Comparison of ENCODE assay signal across 1 cellular context in the genomic region with DNA sequence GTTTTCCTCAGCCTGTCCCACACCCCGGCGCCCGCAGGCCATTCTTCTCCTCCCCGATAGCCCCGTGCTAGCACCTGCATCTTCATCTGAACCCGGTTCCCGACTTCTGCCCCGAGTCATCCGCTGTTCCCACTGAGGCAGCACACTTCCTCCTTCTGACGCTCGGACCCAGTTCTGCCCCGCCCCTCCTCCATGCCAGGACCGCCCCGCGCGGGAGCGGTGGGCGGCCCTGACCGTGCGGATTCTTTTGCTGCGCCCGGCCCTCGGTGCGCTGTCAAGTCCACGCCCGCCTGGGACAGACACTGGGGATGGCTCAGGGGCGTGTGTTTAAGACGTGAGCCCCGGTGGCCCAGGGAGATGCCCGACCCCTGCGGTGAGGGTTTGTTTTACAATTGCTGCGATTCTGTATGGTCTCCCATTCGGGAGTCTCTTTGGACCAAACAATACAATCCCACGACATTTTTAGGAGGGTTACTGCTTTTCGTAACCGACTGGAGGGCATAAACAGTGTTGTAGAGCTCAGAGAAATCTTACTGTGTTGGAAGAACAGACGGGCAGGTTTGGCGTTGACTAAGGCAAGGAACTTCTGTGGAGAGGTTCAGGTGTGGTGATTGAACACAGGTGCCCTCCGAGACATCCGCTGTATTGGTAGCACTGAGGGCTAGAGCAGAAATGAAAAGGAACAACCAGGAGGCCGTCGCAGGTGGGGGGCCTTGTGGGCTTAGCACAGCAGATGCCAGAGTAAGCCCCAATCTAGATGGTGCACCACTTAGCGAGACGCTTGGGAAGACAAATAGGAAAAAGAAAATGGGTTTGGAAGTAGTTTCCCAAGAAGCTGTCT.
TF ChIP-seq lines count a peak whose summit lies in the region.

No MANE protein-coding gene starts in this region.

TF ChIP-seq in K562, 482 proteins besides CTCF, POLR2A, EP300 and RAD21 (continued from another document and continues in another):
- TF ChIP-seq, protein P1, sequence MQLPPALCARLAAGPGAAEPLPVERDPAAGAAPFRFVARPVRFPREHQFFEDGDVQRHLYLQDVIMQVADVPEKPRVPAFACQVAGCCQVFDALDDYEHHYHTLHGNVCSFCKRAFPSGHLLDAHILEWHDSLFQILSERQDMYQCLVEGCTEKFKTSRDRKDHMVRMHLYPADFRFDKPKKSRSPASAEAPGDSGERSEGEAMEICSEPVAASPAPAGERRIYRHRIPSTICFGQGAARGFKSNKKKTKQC (CRISPR knock-in tag; IDR thresholded peaks at IDR 0.05), result 0 out of 2 replicates have a peak, but pooled peaks have one; percentile 73
- TF ChIP-seq, protein P2, sequence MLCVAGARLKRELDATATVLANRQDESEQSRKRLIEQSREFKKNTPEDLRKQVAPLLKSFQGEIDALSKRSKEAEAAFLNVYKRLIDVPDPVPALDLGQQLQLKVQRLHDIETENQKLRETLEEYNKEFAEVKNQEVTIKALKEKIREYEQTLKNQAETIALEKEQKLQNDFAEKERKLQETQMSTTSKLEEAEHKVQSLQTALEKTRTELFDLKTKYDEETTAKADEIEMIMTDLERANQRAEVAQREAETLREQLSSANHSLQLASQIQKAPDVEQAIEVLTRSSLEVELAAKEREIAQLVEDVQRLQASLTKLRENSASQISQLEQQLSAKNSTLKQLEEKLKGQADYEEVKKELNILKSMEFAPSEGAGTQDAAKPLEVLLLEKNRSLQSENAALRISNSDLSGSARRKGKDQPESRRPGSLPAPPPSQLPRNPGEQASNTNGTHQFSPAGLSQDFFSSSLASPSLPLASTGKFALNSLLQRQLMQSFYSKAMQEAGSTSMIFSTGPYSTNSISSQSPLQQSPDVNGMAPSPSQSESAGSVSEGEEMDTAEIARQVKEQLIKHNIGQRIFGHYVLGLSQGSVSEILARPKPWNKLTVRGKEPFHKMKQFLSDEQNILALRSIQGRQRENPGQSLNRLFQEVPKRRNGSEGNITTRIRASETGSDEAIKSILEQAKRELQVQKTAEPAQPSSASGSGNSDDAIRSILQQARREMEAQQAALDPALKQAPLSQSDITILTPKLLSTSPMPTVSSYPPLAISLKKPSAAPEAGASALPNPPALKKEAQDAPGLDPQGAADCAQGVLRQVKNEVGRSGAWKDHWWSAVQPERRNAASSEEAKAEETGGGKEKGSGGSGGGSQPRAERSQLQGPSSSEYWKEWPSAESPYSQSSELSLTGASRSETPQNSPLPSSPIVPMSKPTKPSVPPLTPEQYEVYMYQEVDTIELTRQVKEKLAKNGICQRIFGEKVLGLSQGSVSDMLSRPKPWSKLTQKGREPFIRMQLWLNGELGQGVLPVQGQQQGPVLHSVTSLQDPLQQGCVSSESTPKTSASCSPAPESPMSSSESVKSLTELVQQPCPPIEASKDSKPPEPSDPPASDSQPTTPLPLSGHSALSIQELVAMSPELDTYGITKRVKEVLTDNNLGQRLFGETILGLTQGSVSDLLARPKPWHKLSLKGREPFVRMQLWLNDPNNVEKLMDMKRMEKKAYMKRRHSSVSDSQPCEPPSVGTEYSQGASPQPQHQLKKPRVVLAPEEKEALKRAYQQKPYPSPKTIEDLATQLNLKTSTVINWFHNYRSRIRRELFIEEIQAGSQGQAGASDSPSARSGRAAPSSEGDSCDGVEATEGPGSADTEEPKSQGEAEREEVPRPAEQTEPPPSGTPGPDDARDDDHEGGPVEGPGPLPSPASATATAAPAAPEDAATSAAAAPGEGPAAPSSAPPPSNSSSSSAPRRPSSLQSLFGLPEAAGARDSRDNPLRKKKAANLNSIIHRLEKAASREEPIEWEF (CRISPR knock-in tag; IDR thresholded peaks at IDR 0.05), result no peak
- peak; percentile 78; the same call in 1 of the 2 replicates for TF ChIP-seq NBN (IDR thresholded peaks at IDR 0.05; ENCODE audit: low read depth)
- peak; percentile 2 for TF ChIP-seq MEIS2 (IDR thresholded peaks at IDR 0.05; ENCODE audit: partially characterized antibody)
- TF ChIP-seq, protein P3, sequence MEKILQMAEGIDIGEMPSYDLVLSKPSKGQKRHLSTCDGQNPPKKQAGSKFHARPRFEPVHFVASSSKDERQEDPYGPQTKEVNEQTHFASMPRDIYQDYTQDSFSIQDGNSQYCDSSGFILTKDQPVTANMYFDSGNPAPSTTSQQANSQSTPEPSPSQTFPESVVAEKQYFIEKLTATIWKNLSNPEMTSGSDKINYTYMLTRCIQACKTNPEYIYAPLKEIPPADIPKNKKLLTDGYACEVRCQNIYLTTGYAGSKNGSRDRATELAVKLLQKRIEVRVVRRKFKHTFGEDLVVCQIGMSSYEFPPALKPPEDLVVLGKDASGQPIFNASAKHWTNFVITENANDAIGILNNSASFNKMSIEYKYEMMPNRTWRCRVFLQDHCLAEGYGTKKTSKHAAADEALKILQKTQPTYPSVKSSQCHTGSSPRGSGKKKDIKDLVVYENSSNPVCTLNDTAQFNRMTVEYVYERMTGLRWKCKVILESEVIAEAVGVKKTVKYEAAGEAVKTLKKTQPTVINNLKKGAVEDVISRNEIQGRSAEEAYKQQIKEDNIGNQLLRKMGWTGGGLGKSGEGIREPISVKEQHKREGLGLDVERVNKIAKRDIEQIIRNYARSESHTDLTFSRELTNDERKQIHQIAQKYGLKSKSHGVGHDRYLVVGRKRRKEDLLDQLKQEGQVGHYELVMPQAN (IDR thresholded peaks at IDR 0.05; ENCODE audit: borderline replicate concordance), result peak; percentile 78
- TF ChIP-seq, protein P4, sequence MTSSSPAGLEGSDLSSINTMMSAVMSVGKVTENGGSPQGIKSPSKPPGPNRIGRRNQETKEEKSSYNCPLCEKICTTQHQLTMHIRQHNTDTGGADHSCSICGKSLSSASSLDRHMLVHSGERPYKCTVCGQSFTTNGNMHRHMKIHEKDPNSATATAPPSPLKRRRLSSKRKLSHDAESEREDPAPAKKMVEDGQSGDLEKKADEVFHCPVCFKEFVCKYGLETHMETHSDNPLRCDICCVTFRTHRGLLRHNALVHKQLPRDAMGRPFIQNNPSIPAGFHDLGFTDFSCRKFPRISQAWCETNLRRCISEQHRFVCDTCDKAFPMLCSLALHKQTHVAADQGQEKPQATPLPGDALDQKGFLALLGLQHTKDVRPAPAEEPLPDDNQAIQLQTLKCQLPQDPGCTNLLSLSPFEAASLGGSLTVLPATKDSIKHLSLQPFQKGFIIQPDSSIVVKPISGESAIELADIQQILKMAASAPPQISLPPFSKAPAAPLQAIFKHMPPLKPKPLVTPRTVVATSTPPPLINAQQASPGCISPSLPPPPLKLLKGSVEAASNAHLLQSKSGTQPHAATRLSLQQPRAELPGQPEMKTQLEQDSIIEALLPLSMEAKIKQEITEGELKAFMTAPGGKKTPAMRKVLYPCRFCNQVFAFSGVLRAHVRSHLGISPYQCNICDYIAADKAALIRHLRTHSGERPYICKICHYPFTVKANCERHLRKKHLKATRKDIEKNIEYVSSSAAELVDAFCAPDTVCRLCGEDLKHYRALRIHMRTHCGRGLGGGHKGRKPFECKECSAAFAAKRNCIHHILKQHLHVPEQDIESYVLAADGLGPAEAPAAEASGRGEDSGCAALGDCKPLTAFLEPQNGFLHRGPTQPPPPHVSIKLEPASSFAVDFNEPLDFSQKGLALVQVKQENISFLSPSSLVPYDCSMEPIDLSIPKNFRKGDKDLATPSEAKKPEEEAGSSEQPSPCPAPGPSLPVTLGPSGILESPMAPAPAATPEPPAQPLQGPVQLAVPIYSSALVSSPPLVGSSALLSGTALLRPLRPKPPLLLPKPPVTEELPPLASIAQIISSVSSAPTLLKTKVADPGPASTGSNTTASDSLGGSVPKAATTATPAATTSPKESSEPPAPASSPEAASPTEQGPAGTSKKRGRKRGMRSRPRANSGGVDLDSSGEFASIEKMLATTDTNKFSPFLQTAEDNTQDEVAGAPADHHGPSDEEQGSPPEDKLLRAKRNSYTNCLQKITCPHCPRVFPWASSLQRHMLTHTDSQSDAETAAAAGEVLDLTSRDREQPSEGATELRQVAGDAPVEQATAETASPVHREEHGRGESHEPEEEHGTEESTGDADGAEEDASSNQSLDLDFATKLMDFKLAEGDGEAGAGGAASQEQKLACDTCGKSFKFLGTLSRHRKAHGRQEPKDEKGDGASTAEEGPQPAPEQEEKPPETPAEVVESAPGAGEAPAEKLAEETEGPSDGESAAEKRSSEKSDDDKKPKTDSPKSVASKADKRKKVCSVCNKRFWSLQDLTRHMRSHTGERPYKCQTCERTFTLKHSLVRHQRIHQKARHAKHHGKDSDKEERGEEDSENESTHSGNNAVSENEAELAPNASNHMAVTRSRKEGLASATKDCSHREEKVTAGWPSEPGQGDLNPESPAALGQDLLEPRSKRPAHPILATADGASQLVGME (CRISPR knock-in tag; IDR thresholded peaks at IDR 0.05), result 0 out of 2 replicates have a peak, but pooled peaks have one; percentile 3
- TF ChIP-seq ZKSCAN8 (CRISPR knock-in tag; IDR thresholded peaks at IDR 0.05), result no peak
- peak; percentile 39; the same call in 1 of the 2 replicates for TF ChIP-seq LCOR (CRISPR knock-in tag; IDR thresholded peaks at IDR 0.05)
- no peak for TF ChIP-seq SAFB (IDR thresholded peaks at IDR 0.05; ENCODE audit: borderline replicate concordance, low read depth, low read length)
- TF ChIP-seq ASH1L (IDR thresholded peaks at IDR 0.05; ENCODE audit: borderline replicate concordance, low read depth, partially characterized antibody), result peak; percentile 60
- TF ChIP-seq JUND (IDR thresholded peaks at IDR 0.05; ENCODE audit: borderline replicate concordance, low read depth, low read length), result 0 out of 2 replicates have a peak, but pooled peaks have one; percentile 35
- TF ChIP-seq JUND (tag; IDR thresholded peaks at IDR 0.05; ENCODE audit: borderline replicate concordance, low read depth, low read length), result no peak; the same call in 2 of the 3 replicates
- no peak for TF ChIP-seq TCF7 (IDR thresholded peaks at IDR 0.05; ENCODE audit: borderline replicate concordance)
- no peak for TF ChIP-seq PHF21A (IDR thresholded peaks at IDR 0.05; ENCODE audit: borderline replicate concordance, low read depth)
- TF ChIP-seq NFE2 (IDR thresholded peaks at IDR 0.05; ENCODE audit: low read depth), result no peak
- TF ChIP-seq, protein P5, sequence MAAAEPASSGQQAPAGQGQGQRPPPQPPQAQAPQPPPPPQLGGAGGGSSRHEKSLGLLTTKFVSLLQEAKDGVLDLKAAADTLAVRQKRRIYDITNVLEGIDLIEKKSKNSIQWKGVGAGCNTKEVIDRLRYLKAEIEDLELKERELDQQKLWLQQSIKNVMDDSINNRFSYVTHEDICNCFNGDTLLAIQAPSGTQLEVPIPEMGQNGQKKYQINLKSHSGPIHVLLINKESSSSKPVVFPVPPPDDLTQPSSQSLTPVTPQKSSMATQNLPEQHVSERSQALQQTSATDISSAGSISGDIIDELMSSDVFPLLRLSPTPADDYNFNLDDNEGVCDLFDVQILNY (CRISPR knock-in tag; IDR thresholded peaks at IDR 0.05), result no peak
- TF ChIP-seq, protein P6, sequence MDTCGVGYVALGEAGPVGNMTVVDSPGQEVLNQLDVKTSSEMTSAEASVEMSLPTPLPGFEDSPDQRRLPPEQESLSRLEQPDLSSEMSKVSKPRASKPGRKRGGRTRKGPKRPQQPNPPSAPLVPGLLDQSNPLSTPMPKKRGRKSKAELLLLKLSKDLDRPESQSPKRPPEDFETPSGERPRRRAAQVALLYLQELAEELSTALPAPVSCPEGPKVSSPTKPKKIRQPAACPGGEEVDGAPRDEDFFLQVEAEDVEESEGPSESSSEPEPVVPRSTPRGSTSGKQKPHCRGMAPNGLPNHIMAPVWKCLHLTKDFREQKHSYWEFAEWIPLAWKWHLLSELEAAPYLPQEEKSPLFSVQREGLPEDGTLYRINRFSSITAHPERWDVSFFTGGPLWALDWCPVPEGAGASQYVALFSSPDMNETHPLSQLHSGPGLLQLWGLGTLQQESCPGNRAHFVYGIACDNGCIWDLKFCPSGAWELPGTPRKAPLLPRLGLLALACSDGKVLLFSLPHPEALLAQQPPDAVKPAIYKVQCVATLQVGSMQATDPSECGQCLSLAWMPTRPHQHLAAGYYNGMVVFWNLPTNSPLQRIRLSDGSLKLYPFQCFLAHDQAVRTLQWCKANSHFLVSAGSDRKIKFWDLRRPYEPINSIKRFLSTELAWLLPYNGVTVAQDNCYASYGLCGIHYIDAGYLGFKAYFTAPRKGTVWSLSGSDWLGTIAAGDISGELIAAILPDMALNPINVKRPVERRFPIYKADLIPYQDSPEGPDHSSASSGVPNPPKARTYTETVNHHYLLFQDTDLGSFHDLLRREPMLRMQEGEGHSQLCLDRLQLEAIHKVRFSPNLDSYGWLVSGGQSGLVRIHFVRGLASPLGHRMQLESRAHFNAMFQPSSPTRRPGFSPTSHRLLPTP (IDR thresholded peaks at IDR 0.05; ENCODE audit: borderline replicate concordance, extremely low read depth, insufficient read length), result no peak
- TF ChIP-seq CREM (IDR thresholded peaks at IDR 0.05; ENCODE audit: low read depth), result peak; percentile 56; the same call in 1 of the 2 replicates
- TF ChIP-seq, protein P7, sequence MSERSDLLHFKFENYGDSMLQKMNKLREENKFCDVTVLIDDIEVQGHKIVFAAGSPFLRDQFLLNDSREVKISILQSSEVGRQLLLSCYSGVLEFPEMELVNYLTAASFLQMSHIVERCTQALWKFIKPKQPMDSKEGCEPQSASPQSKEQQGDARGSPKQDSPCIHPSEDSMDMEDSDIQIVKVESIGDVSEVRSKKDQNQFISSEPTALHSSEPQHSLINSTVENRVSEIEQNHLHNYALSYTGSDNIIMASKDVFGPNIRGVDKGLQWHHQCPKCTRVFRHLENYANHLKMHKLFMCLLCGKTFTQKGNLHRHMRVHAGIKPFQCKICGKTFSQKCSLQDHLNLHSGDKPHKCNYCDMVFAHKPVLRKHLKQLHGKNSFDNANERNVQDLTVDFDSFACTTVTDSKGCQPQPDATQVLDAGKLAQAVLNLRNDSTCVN (CRISPR knock-in tag; IDR thresholded peaks at IDR 0.05), result 0 out of 2 replicates have a peak, but pooled peaks have one; percentile 45
- no peak for TF ChIP-seq EWSR1 (IDR thresholded peaks at IDR 0.05; ENCODE audit: borderline replicate concordance, low read depth, partially characterized antibody)
- TF ChIP-seq, protein P8, sequence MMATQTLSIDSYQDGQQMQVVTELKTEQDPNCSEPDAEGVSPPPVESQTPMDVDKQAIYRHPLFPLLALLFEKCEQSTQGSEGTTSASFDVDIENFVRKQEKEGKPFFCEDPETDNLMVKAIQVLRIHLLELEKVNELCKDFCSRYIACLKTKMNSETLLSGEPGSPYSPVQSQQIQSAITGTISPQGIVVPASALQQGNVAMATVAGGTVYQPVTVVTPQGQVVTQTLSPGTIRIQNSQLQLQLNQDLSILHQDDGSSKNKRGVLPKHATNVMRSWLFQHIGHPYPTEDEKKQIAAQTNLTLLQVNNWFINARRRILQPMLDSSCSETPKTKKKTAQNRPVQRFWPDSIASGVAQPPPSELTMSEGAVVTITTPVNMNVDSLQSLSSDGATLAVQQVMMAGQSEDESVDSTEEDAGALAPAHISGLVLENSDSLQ (IDR thresholded peaks at IDR 0.05), result peak; percentile 27; the same call in 1 of the 2 replicates
